Comparison of ENCODE assay signal across 14 cellular contexts in the genomic region with DNA sequence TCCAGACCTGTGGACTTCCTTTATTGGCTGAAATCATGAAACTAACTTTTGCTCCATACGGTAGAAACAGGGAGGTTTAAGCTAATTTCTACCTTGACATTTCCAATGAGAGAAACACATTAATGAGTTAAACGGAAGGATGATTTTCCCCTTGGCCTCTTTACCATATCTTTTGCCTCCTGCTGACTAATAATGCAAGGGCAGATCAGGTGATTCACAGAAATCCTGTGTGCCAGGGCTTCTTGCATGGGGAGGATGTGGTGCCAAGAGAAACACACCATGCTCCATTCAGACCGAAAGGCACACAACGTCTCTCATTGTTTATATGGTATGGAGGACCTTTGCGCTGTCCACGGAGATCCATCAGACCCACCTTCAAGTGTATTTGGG. TPM values are rescaled to one million over a fixed set of nuclear protein-coding genes. Genes with fewer than 3 reads are reported as not detected.
DNase-seq lines count a peak whose midpoint lies in the region; ATAC-seq and TF ChIP-seq lines count a peak whose summit lies in the region.
"Had no signal": no experiment of that assay in that cellular context is flagged by ENCODE, and none has a peak within 500 bp of the region (broad histone marks: within the 10 kb centered on the region; RNA-seq: fewer than 3 reads in every experiment).

No MANE protein-coding gene starts in this region.

- H2AFZ ChIP-seq in neuronal stem cell (ENCODE audit: low read length), result peak overlapping the region; percentile 63

- no peak overlapping the region for H3K4me2 ChIP-seq in neuronal stem cell (ENCODE audit: insufficient read depth, low read length, poor library complexity, severe bottlenecking)

- no peaks in the 10 kb centered on the region for H3K79me1 ChIP-seq in neuronal stem cell (ENCODE audit: low read depth, low read length)

- H3K27me3 ChIP-seq in neuronal stem cell (ENCODE audit: control insufficient read depth in 3 of 3, insufficient read depth in 3 of 3, low read depth in 1 of 3, low read length in 3 of 3), result no peaks in the 10 kb centered on the region

- H3K27me3 Mint-ChIP-seq in osteocyte (ENCODE audit: unreplicated experiment), result peaks cover 5% of the 10 kb centered on the region
- H3K27me3 Mint-ChIP-seq: natural killer cell treated with Interleukin-12 subunit alpha and Interleukin-12 subunit beta and Interleukin-15 and Interleukin-18, amount 100 ng/mL, for 72 hours had no signal

- no peak overlapping the region for H3K4ac ChIP-seq in neuronal stem cell (ENCODE audit: low read length)

- H4K8ac ChIP-seq in neuronal stem cell (ENCODE audit: low read depth, low read length), result no peak overlapping the region

- peaks cover 9% of the 10 kb centered on the region for H3K4me1 Mint-ChIP-seq in osteocyte (ENCODE audit: unreplicated experiment)

- H3K27ac ChIP-seq in coronary artery (peak overlapping the region; percentile 46 to 47), neuronal stem cell (replicated peaks; ENCODE audit: low read length) (no peak overlapping the region)

- no peak overlapping the region for H3K18ac ChIP-seq in neuronal stem cell (ENCODE audit: low read length)

- peaks cover 5% of the 10 kb centered on the region for H3K9me3 Mint-ChIP-seq in osteocyte (ENCODE audit: unreplicated experiment)
- H3K9me3 Mint-ChIP-seq: natural killer cell treated with Interleukin-12 subunit alpha and Interleukin-12 subunit beta and Interleukin-15 and Interleukin-18, amount 100 ng/mL, for 72 hours had no signal

- H3K4me3 Mint-ChIP-seq in osteocyte (ENCODE audit: unreplicated experiment), result no peak overlapping the region
- H3K4me3 Mint-ChIP-seq: natural killer cell treated with Interleukin-12 subunit alpha and Interleukin-12 subunit beta and Interleukin-15 and Interleukin-18, amount 100 ng/mL, for 72 hours had no signal

- H3K9ac ChIP-seq in neuronal stem cell (ENCODE audit: low read depth, low read length, poor library complexity), result no peak overlapping the region

- DNase-seq in G401 (ENCODE audit: low spot score) (peak; percentile 86), NCI-H446 treated with DMSO at 0.1 percent for 48 hours (lab: John Stamatoyannopoulos, UW) (peak; percentile 99), coronary artery (ENCODE audit: low spot score) (no peak), neuronal stem cell (ENCODE audit: low spot score) (no peak), osteocyte (ENCODE audit: extremely low spot score, unreplicated experiment) (no peak), NCI-H774 (lab: John Stamatoyannopoulos, UW) (no peak)
- no peak for DNase-seq in activated naive CD4-positive, alpha-beta T cell treated with anti-CD3 and anti-CD28 coated beads, Interleukin-2, amount 50 U/mL, for 16 hours
- DNase-seq: activated naive CD4-positive, alpha-beta T cell treated with Interleukin-2 at 50 U/mL for 16 hours; GDM1; MM.1S; NCI-H526 treated with DMSO at 0.1 percent for 48 hours; stimulated activated naive CD4-positive, alpha-beta T cell had no signal

- no peak overlapping the region for H2BK15ac ChIP-seq in neuronal stem cell (ENCODE audit: low read length)

- H3K23ac ChIP-seq in neuronal stem cell (ENCODE audit: low read depth, low read length, poor library complexity), result no peak overlapping the region

- WGBS in neuronal stem cell (ENCODE audit: extremely low coverage in 2 of 2, insufficient read length in 2 of 2, insufficient replicate concordance in 1 of 2), 2 donors, result no CpG with 5 or more reads among the region's 6 CpGs

- no peak overlapping the region for H2BK120ac ChIP-seq in neuronal stem cell (ENCODE audit: low read depth, low read length)

- H3K14ac ChIP-seq in neuronal stem cell (ENCODE audit: low read length), result no peak overlapping the region

- no peak overlapping the region for H2AK5ac ChIP-seq in neuronal stem cell (ENCODE audit: low read depth, low read length)

- no peak overlapping the region for H2BK5ac ChIP-seq in neuronal stem cell (ENCODE audit: low read length)

- H3K36me3 Mint-ChIP-seq in osteocyte (ENCODE audit: unreplicated experiment), result no peaks in the 10 kb centered on the region
- H3K36me3 Mint-ChIP-seq: natural killer cell treated with Interleukin-12 subunit alpha and Interleukin-12 subunit beta and Interleukin-15 and Interleukin-18, amount 100 ng/mL, for 72 hours had no signal

- H2BK12ac ChIP-seq in neuronal stem cell (ENCODE audit: low read length), result no peak overlapping the region

- TF ChIP-seq CTCF in coronary artery (IDR thresholded peaks at IDR 0.05) (no peak), osteocyte (IDR thresholded peaks at IDR 0.05) (no peak)

- H3K4me3 ChIP-seq in coronary artery, result peak overlapping the region; percentile 5
- no peak overlapping the region for H3K4me3 ChIP-seq in neuronal stem cell (ENCODE audit: low read length in 2 of 2)

- ATAC-seq in activated CD4-positive, CD25-positive, alpha-beta regulatory T cell treated with anti-CD3 and anti-CD28 coated beads, Interleukin-2, amount 50 U/mL, for 24 hours, result no peak
- ATAC-seq: natural killer cell treated with Interleukin-12 subunit alpha and Interleukin-12 subunit beta and Interleukin-15 and Interleukin-18, amount 100 ng/mL, for 72 hours had no signal

- H3K36me3 ChIP-seq in neuronal stem cell (replicated peaks in 1 of 2; ENCODE audit: control insufficient read depth in 2 of 2, insufficient read depth in 2 of 2, low read length in 2 of 2), result no peaks in the 10 kb centered on the region

- H4K91ac ChIP-seq in neuronal stem cell (ENCODE audit: low read depth, low read length, poor library complexity), result no peak overlapping the region

- peaks cover 6 to 30% of the 10 kb centered on the region in 2 donors for H3K4me1 ChIP-seq in neuronal stem cell (ENCODE audit: control insufficient read depth in 2 of 2, insufficient read depth in 1 of 2, low read depth in 1 of 2, low read length in 2 of 2)

- in situ Hi-C loops in G401 (cut with HindIII; ENCODE audit: low sequenced_read_pairs), result no loop called here

- no peak overlapping the region for H3K27ac Mint-ChIP-seq in osteocyte (ENCODE audit: unreplicated experiment)
- H3K27ac Mint-ChIP-seq: natural killer cell treated with Interleukin-12 subunit alpha and Interleukin-12 subunit beta and Interleukin-15 and Interleukin-18, amount 100 ng/mL, for 72 hours had no signal

- H3K9me3 ChIP-seq in neuronal stem cell (replicated peaks in 1 of 2; ENCODE audit: control insufficient read depth in 2 of 2, insufficient read depth in 1 of 2, low read depth in 1 of 2, low read length in 2 of 2), result peaks cover 0 to 6% of the 10 kb centered on the region in 2 donors

RNA-seq across cellular contexts. Expression of a gene that starts 17.4 kb away (rescaled TPM):
- total RNA-seq in G401 (2014; rRNA removed; shearing (Covaris generic)), result not detected in 2 replicates
- 0.11 TPM for polyA plus RNA-seq in neuronal stem cell (2013, experiment 1 of 2)
- 0.12 TPM for polyA plus RNA-seq in neuronal stem cell (2013, experiment 2 of 2)
- total RNA-seq in osteocyte, result 0.08 and 0.30 TPM in 2 replicates
- total RNA-seq: natural killer cell treated with Interleukin-12 subunit alpha and Interleukin-12 subunit beta and Interleukin-15 and Interleukin-18, amount 100 ng/mL, for 72 hours had no signal

Comparison
In these comparisons a context has a peak if more than half of its experiments do, and no peak if none do; other contexts are left out.
1. DNase-seq: peak in G401 (single experiment) and NCI-H446 treated with DMSO at 0.1 percent for 48 hours (single experiment); none in coronary artery (single experiment), neuronal stem cell (single experiment), osteocyte (single experiment), NCI-H774 (single experiment) and activated naive CD4-positive, alpha-beta T cell treated with anti-CD3 and anti-CD28 coated beads, Interleukin-2, amount 50 U/mL, for 16 hours (single experiment).